10 cellular contexts compared by ENCODE assay signal in genomic region chr5:14186132-14186830, GRCh38. TPM values are rescaled to one million over a fixed set of nuclear protein-coding genes. Genes with fewer than 3 reads are reported as not detected.
DNase-seq lines count a peak whose midpoint lies in the region; ATAC-seq and TF ChIP-seq lines count a peak whose summit lies in the region.
"Had no signal": no experiment of that assay in that cellular context is flagged by ENCODE, and none has a peak within 500 bp of the region (broad histone marks: within the 10 kb centered on the region; RNA-seq: fewer than 3 reads in every experiment).

No MANE protein-coding gene starts in this region.

- no peaks in the 10 kb centered on the region for H3K36me3 ChIP-seq in cardiac muscle cell
- no peaks in the 10 kb centered on the region for H3K36me3 ChIP-seq in mucosa of rectum (ENCODE audit: control insufficient read depth in 2 of 2, insufficient read depth in 2 of 2, low read length in 2 of 2)
- no peaks in the 10 kb centered on the region for H3K36me3 ChIP-seq in uterus
- no peaks in the 10 kb centered on the region for H3K36me3 ChIP-seq in Karpas-422 (ENCODE audit: insufficient read depth, low read length)

- H3K9me2 ChIP-seq in Karpas-422 (replicated peaks; ENCODE audit: insufficient read depth, low read length), result no peaks in the 10 kb centered on the region

- H3K9ac ChIP-seq in mucosa of rectum (ENCODE audit: low read depth in 1 of 2, low read length in 2 of 2) (no peak overlapping the region), Karpas-422 (ENCODE audit: low read length) (no peak overlapping the region)

- H2AFZ ChIP-seq in Karpas-422 (ENCODE audit: low read length), result no peak overlapping the region

- H3K27ac ChIP-seq in cardiac muscle cell (peak overlapping the region; percentile 63), mucosa of rectum (ENCODE audit: low read depth in 2 of 2, low read length in 2 of 2) (peak overlapping the region; percentile 69 to 70), uterus (peak overlapping the region; percentile 95 to 96), Karpas-422 (ENCODE audit: low read length) (no peak overlapping the region)

- TF ChIP-seq CTCF in cardiac muscle cell (IDR thresholded peaks at IDR 0.05; ENCODE audit: low read depth, low read length) (no peak), cardiac fibroblast (IDR thresholded peaks at IDR 0.05; ENCODE audit: low read depth, low read length) (no peak), uterus (IDR thresholded peaks at IDR 0.05) (no peak)

- intact Hi-C loops in cardiac septum (cut with DNase I), result loop anchor here (5.0 kb wide), 1 partner anchor 44 kb away; the partner anchor contains the start of gene TRIO
- intact Hi-C loops in uterus (cut with DNase I; ENCODE audit: low total_unique reads), result no loop called here
- intact Hi-C loops in posterior cingulate gyrus (cut with DNase I), result no loop called here

- no peaks in the 10 kb centered on the region for H3K9me3 ChIP-seq in cardiac muscle cell (ENCODE audit: low read depth)
- H3K9me3 ChIP-seq in mucosa of rectum (ENCODE audit: control insufficient read depth in 2 of 2, low read length in 2 of 2), result no peaks in the 10 kb centered on the region
- no peaks in the 10 kb centered on the region for H3K9me3 ChIP-seq in uterus
- H3K9me3 ChIP-seq in Karpas-422 (ENCODE audit: low read length), result no peaks in the 10 kb centered on the region

- H3K27me3 ChIP-seq in cardiac muscle cell, result no peaks in the 10 kb centered on the region
- H3K27me3 ChIP-seq in mucosa of rectum (ENCODE audit: control insufficient read depth in 2 of 2, insufficient read depth in 2 of 2, low read length in 2 of 2), result no peaks in the 10 kb centered on the region
- no peaks in the 10 kb centered on the region for H3K27me3 ChIP-seq in uterus
- no peaks in the 10 kb centered on the region for H3K27me3 ChIP-seq in Karpas-422 (ENCODE audit: low read length)

- no peak for ATAC-seq in HG03520 (IDR thresholded peaks at IDR 0.05; ENCODE audit: unreplicated experiment)
- ATAC-seq: stimulated activated effector memory CD8-positive, alpha-beta T cell treated with anti-CD3 and anti-CD28 coated beads, Interleukin-12 subunit alpha, Interleukin-12 subunit beta, amount 100 ng/mL, for 72 hours had no signal

- H3K79me2 ChIP-seq in Karpas-422 (ENCODE audit: low read length), result no peaks in the 10 kb centered on the region

- H3K4me2 ChIP-seq in Karpas-422 (ENCODE audit: low read depth, low read length, poor library complexity, severe bottlenecking), result no peak overlapping the region

- peak in 1 of 2 donors; percentile 65 for DNase-seq in cardiac muscle cell (ENCODE audit: low read depth in 1 of 2, low spot score in 1 of 2)
- DNase-seq in cardiac septum (ENCODE audit: low spot score), result no peak
- DNase-seq in cardiac fibroblast (ENCODE audit: low read depth in 2 of 2), result peak; percentile 66 to 91
- DNase-seq in uterus, result no peak
- DNase-seq in posterior cingulate gyrus, result no peak
- no peak for DNase-seq in Karpas-422
- DNase-seq: activated naive CD4-positive, alpha-beta T cell treated with anti-CD3 and anti-CD28 coated beads, Interleukin-2, amount 10 ng/mL, durations not matched to agents 7 days and 5 days had no signal

- no peaks in the 10 kb centered on the region for H4K20me1 ChIP-seq in Karpas-422 (ENCODE audit: insufficient read depth, low read depth, low read length)

- peak; percentile 56 to 67 for TF ChIP-seq POLR2A in uterus (IDR thresholded peaks at IDR 0.05)

- H3K4me1 ChIP-seq in cardiac muscle cell (ENCODE audit: low read depth), result peaks cover 38% of the 10 kb centered on the region
- H3K4me1 ChIP-seq in mucosa of rectum (ENCODE audit: control insufficient read depth in 2 of 2, insufficient read depth in 2 of 2, low read length in 2 of 2), result peaks cover 9 to 21% of the 10 kb centered on the region in 2 donors
- peaks cover 6 to 29% of the 10 kb centered on the region in 2 donors for H3K4me1 ChIP-seq in uterus
- H3K4me1 ChIP-seq in Karpas-422 (ENCODE audit: low read length), result no peaks in the 10 kb centered on the region

- no peak overlapping the region for H3K4me3 ChIP-seq in cardiac muscle cell
- no peak overlapping the region for H3K4me3 ChIP-seq in cardiac fibroblast (replicated peaks in 1 of 2; ENCODE audit: low read depth in 2 of 2, low read length in 2 of 2)
- no peak overlapping the region for H3K4me3 ChIP-seq in mucosa of rectum (ENCODE audit: low read length in 2 of 2)
- no peak overlapping the region for H3K4me3 ChIP-seq in uterus
- H3K4me3 ChIP-seq in Karpas-422 (ENCODE audit: low read length), result no peak overlapping the region

RNA-seq across cellular contexts. Expression of gene TRIO, which starts 43.1 kb away (rescaled TPM):
- 74.3 and 104 TPM in 2 replicates for total RNA-seq in cardiac muscle cell
- 15.5 and 22.0 TPM in 2 replicates for polyA plus RNA-seq in cardiac muscle cell
- 89.8 TPM for total RNA-seq in cardiac septum
- 100 to 1,000 TPM in 3 of 4 donors, 10 to 100 TPM in 1; 93.5 to 234 (median 207) TPM for total RNA-seq in uterus
- total RNA-seq in Karpas-422 (2014; rRNA removed; shearing (Covaris generic); ENCODE audit: low replicate concordance), result 0.04 and 0.25 TPM in 2 replicates

Comparison
In these comparisons a context has a peak if more than half of its experiments do, and no peak if none do; other contexts are left out.
1. DNase-seq: peak in cardiac fibroblast (2 of 2); none in cardiac septum (single experiment), uterus (0 of 2), posterior cingulate gyrus (0 of 10) and Karpas-422 (single experiment).
2. RNA of gene TRIO, which starts 43.1 kb away (total RNA-seq): 93.5 to 234 TPM in uterus, 74.3 to 104 TPM in cardiac muscle cell and 89.8 TPM in cardiac septum (single experiment); 0.04 to 0.25 TPM in Karpas-422; every median in the first group is over 10 times any median in the second.